ENCODE assay signal across 9 cellular contexts in genomic region chr12:122965356-122965755, GRCh38. TPM values are rescaled to one million over a fixed set of nuclear protein-coding genes. Genes with fewer than 3 reads are reported as not detected.
DNase-seq lines count a peak whose midpoint lies in the region; ATAC-seq, FAIRE-seq and TF ChIP-seq lines count a peak whose summit lies in the region.
"Had no signal": no experiment of that assay in that cellular context is flagged by ENCODE, and none has a peak within 500 bp of the region (broad histone marks: within the 10 kb centered on the region; RNA-seq: fewer than 3 reads in every experiment).

No MANE protein-coding gene starts in this region.

- H3F3A ChIP-seq in PC-3 (ENCODE audit: low read length, unreplicated experiment) = no peaks in the 10 kb centered on the region

- TF ChIP-seq CTCF in DND-41 (IDR thresholded peaks at IDR 0.05; ENCODE audit: borderline replicate concordance, extremely low read depth, low read length, poor library complexity, severe bottlenecking) (no peak), PC-3 (conservative IDR thresholded peaks at IDR 0.05; ENCODE audit: low read depth, low read length) (no peak), endothelial cell of umbilical vein (IDR thresholded peaks at IDR 0.05; ENCODE audit: extremely low read depth in 1 of 2, insufficient read depth in 1 of 2, low read depth in 1 of 2, low read length in 2 of 2) (no peak), retinal pigment epithelial cell (conservative IDR thresholded peaks at IDR 0.05; ENCODE audit: low read depth, low read length) (no peak)

- FAIRE-seq in endothelial cell of umbilical vein (lab: Jason Lieb, UNC) = no peak

- intact Hi-C loops in PC-3 (cut with micrococcal nuclease) (no loop called here), endothelial cell of umbilical vein (cut with micrococcal nuclease) (no loop called here)

- no peaks in the 10 kb centered on the region for H3K9me2 ChIP-seq in PC-3 (replicated peaks; ENCODE audit: low read length)

- DNase-seq in DND-41 (no peak), PC-3 (no peak), endothelial cell of umbilical vein (ENCODE audit: low read depth, low spot score) (no peak), retinal pigment epithelial cell (ENCODE audit: low read depth) (no peak), NCI-H2196 (lab: John Stamatoyannopoulos, UW; ENCODE audit: unreplicated experiment) (no peak)
- DNase-seq in stimulated activated CD4-positive, alpha-beta T cell treated with anti-CD3 and anti-CD28 coated beads, Interleukin-4, amount 100 ng/mL, for 1 hour = no peak
- DNase-seq in activated CD4-positive, alpha-beta T cell treated with anti-CD3 and anti-CD28 coated beads, Interleukin-2, amount 50 U/mL, for 1 hour = no peak
- DNase-seq: transverse colon had no signal

- POLR2A ChIA-PET in PC-3 (lab: Charles Lee; ENCODE audit: unreplicated experiment) = no interaction called here
- POLR2A ChIA-PET in endothelial cell of umbilical vein (lab: Charles Lee) = interaction anchor here (0.6 kb wide), 1 partner anchor 9 kb away, joined by 3 read pairs; no protein-coding TSS in a partner anchor

- H3K9me1 ChIP-seq in endothelial cell of umbilical vein (replicated peaks; ENCODE audit: control insufficient read depth, extremely low read depth, insufficient read depth, low read length) = no peaks in the 10 kb centered on the region

- H3K4me2 ChIP-seq in DND-41 (ENCODE audit: insufficient read depth, low read length) (peak overlapping the region; percentile 88), PC-3 (ENCODE audit: low read length) (peak overlapping the region; percentile 91), endothelial cell of umbilical vein (ENCODE audit: insufficient read depth, low read length) (peak overlapping the region; percentile 84)

- BruUV-seq in PC-3 (replicated peaks; lab: Mats Ljungman, UMichigan) (no TSS peak), endothelial cell of umbilical vein (replicated peaks; lab: Mats Ljungman, UMichigan) (no TSS peak)

- H3K36me3 ChIP-seq in DND-41 (ENCODE audit: insufficient read depth, low read length) = no peaks in the 10 kb centered on the region
- H3K36me3 ChIP-seq in PC-3 (ENCODE audit: low read depth, low read length) = no peaks in the 10 kb centered on the region
- no peaks in the 10 kb centered on the region for H3K36me3 ChIP-seq in endothelial cell of umbilical vein (ENCODE audit: control insufficient read depth in 2 of 2, extremely low read depth in 1 of 2, insufficient read depth in 2 of 2, low read length in 2 of 2)
- H3K36me3 ChIP-seq: transverse colon had no signal

- H3K9me3 ChIP-seq in DND-41 (ENCODE audit: insufficient read depth, low read length, severe bottlenecking) (no peaks in the 10 kb centered on the region), PC-3 (ENCODE audit: low read length) (no peaks in the 10 kb centered on the region), endothelial cell of umbilical vein (replicated peaks; ENCODE audit: control insufficient read depth, insufficient read depth, low read length) (no peaks in the 10 kb centered on the region)
- H3K9me3 ChIP-seq: transverse colon had no signal

- H3K4me1 ChIP-seq in DND-41 (ENCODE audit: insufficient read depth, low read length) (peaks cover 16% of the 10 kb centered on the region), PC-3 (ENCODE audit: insufficient read depth, low read length) (peaks cover 22% of the 10 kb centered on the region), endothelial cell of umbilical vein (ENCODE audit: control insufficient read depth, extremely low read depth, insufficient read depth, low read length) (peaks cover 6% of the 10 kb centered on the region)

- H3K79me2 ChIP-seq in DND-41 (ENCODE audit: insufficient read depth, low read length) = no peaks in the 10 kb centered on the region
- H3K79me2 ChIP-seq in PC-3 (ENCODE audit: low read length) = peaks cover 35% of the 10 kb centered on the region
- H3K79me2 ChIP-seq in endothelial cell of umbilical vein (ENCODE audit: control insufficient read depth, insufficient read depth, low read length) = no peaks in the 10 kb centered on the region

- H3K27ac ChIP-seq in DND-41 (ENCODE audit: low read length) (no peak overlapping the region; the same call in 1 of the 2 replicates), PC-3 (ENCODE audit: low read length) (no peak overlapping the region), endothelial cell of umbilical vein (ENCODE audit: insufficient read depth, low read depth, low read length) (no peak overlapping the region)

- H3K27me3 ChIP-seq in DND-41 (ENCODE audit: insufficient read depth, low read length, poor library complexity) (no peaks in the 10 kb centered on the region), PC-3 (ENCODE audit: low read length) (no peaks in the 10 kb centered on the region), endothelial cell of umbilical vein (ENCODE audit: control insufficient read depth in 2 of 2, insufficient read depth in 2 of 2, low read length in 2 of 2) (no peaks in the 10 kb centered on the region)
- H3K27me3 ChIP-seq: transverse colon had no signal

- H3K9ac ChIP-seq in DND-41 (ENCODE audit: low read depth, low read length) = peak overlapping the region; percentile 55
- H3K9ac ChIP-seq in PC-3 (ENCODE audit: low read length) = peak overlapping the region; percentile 72
- H3K9ac ChIP-seq in endothelial cell of umbilical vein (replicated peaks; ENCODE audit: extremely low read depth, insufficient read depth, low read length) = no peak overlapping the region

- 0 out of 2 replicates have a peak, but pooled peaks cover 6% of the 10 kb centered on the region for H4K20me1 ChIP-seq in DND-41 (ENCODE audit: insufficient read depth, low read length)
- H4K20me1 ChIP-seq in PC-3 (ENCODE audit: low read length) = no peaks in the 10 kb centered on the region
- no peaks in the 10 kb centered on the region for H4K20me1 ChIP-seq in endothelial cell of umbilical vein (replicated peaks; ENCODE audit: control insufficient read depth, extremely low read depth, insufficient read depth, low read length)

- CTCF ChIA-PET in PC-3 (lab: Charles Lee) (no interaction called here), endothelial cell of umbilical vein (lab: Charles Lee) (interaction anchor here (1.1 to 2.7 kb wide), 3 partner anchors 9 to 327 kb away, joined by 3 to 13 read pairs (median 9); no protein-coding TSS in a partner anchor)

- ATAC-seq in DND-41 (ENCODE audit: insufficient read depth, low read depth) (no peak), PC-3 (0 out of 2 replicates have a peak, but pooled peaks have one; percentile 1), GM18870 (IDR thresholded peaks at IDR 0.05; ENCODE audit: unreplicated experiment) (no peak)

- H3K4me3 ChIP-seq in DND-41 (ENCODE audit: low read depth in 1 of 2, low read length in 2 of 2) (peak overlapping the region in 1 of 2 experiments; percentile 62; a peak in 3 of 4 replicates), PC-3 (ENCODE audit: low read length) (peak overlapping the region; percentile 99), endothelial cell of umbilical vein (replicated peaks in 1 of 3; ENCODE audit: insufficient read depth in 1 of 3, low read depth in 1 of 3, low read length in 3 of 3) (peak overlapping the region in 2 of 3 experiments; percentile 68 to 85), retinal pigment epithelial cell (ENCODE audit: low read length) (peak overlapping the region; percentile 84)

- no peak for TF ChIP-seq POLR2A in endothelial cell of umbilical vein (IDR thresholded peaks at IDR 0.05; ENCODE audit: low read depth, low read length)

- dilution Hi-C loops in endothelial cell of umbilical vein (cut with MboI; ENCODE audit: extremely low pct_ligation_motif_present, low sequenced_read_pairs) = no loop called here

- H2AFZ ChIP-seq in DND-41 (ENCODE audit: low read depth, low read length) = peak overlapping the region; percentile 75
- peak overlapping the region; percentile 87; the same call in 1 of the 2 replicates for H2AFZ ChIP-seq in PC-3 (ENCODE audit: low read length)
- H2AFZ ChIP-seq in endothelial cell of umbilical vein (ENCODE audit: low read depth, low read length) = no peak overlapping the region

TF ChIP-seq in endothelial cell of umbilical vein, 7 proteins besides CTCF, POLR2A, EP300 and RAD21:
- no peak for TF ChIP-seq MYC (IDR thresholded peaks at IDR 0.05; ENCODE audit: low read depth, low read length)
- TF ChIP-seq GATA2 (IDR thresholded peaks at IDR 0.05; ENCODE audit: insufficient read depth, insufficient read length, low read depth, low read length) = no peak
- TF ChIP-seq FOS (IDR thresholded peaks at IDR 0.05; ENCODE audit: borderline replicate concordance, insufficient read depth, low read length) = no peak

RNA-seq across cellular contexts. Expression of gene ABCB9, which starts 0.9 kb away (rescaled TPM):
- 18.4 and 20.9 TPM in 2 replicates for total RNA-seq in PC-3 (2014; rRNA removed)
- total RNA-seq in endothelial cell of umbilical vein = 12.0 and 16.9 TPM in 2 replicates
- 11.7 and 14.9 TPM in 2 replicates for polyA plus RNA-seq in endothelial cell of umbilical vein
- polyA plus RNA-seq in endothelial cell of umbilical vein (2011; cell fraction: cytosol; rRNA removed) = 6.0 and 7.2 TPM in 2 replicates
- polyA plus RNA-seq in endothelial cell of umbilical vein (2011; cell fraction: nucleus; rRNA removed) = 17.7 and 19.0 TPM in 2 replicates
- polyA plus RNA-seq in endothelial cell of umbilical vein (2012) = 5.9 and 7.8 TPM in 2 replicates
- 20.0 and 29.5 TPM in 2 replicates for polyA minus RNA-seq in endothelial cell of umbilical vein
- polyA minus RNA-seq in endothelial cell of umbilical vein (2011; cell fraction: cytosol; rRNA and poly(A)+ RNA removed) = 5.3 TPM
- polyA minus RNA-seq in endothelial cell of umbilical vein (2011; cell fraction: nucleus; rRNA and poly(A)+ RNA removed) = 16.0 and 19.1 TPM in 2 replicates

RNA-seq across cellular contexts. Expression of gene OGFOD2, which starts 9.7 kb away (rescaled TPM):
- total RNA-seq in PC-3 (2014; rRNA removed) = 33.3 and 35.6 TPM in 2 replicates
- total RNA-seq in endothelial cell of umbilical vein = 17.9 and 24.1 TPM in 2 replicates
- 16.8 and 24.6 TPM in 2 replicates for polyA plus RNA-seq in endothelial cell of umbilical vein
- polyA plus RNA-seq in endothelial cell of umbilical vein (2011; cell fraction: cytosol; rRNA removed) = 10.0 and 13.4 TPM in 2 replicates
- 49.8 and 60.2 TPM in 2 replicates for polyA plus RNA-seq in endothelial cell of umbilical vein (2011; cell fraction: nucleus; rRNA removed)
- polyA plus RNA-seq in endothelial cell of umbilical vein (2012) = 9.3 and 14.4 TPM in 2 replicates
- polyA minus RNA-seq in endothelial cell of umbilical vein = 11.2 and 14.9 TPM in 2 replicates
- polyA minus RNA-seq in endothelial cell of umbilical vein (2011; cell fraction: cytosol; rRNA and poly(A)+ RNA removed) = 12.9 TPM
- 11.1 and 11.3 TPM in 2 replicates for polyA minus RNA-seq in endothelial cell of umbilical vein (2011; cell fraction: nucleus; rRNA and poly(A)+ RNA removed)

RNA-seq across cellular contexts. Expression of gene ARL6IP4, which starts 15.1 kb away (rescaled TPM):
- total RNA-seq in PC-3 (2014; rRNA removed) = 363 and 486 TPM in 2 replicates
- 217 and 226 TPM in 2 replicates for total RNA-seq in endothelial cell of umbilical vein
- polyA plus RNA-seq in endothelial cell of umbilical vein = 181 and 193 TPM in 2 replicates
- polyA plus RNA-seq in endothelial cell of umbilical vein (2011; cell fraction: cytosol; rRNA removed) = 307 and 353 TPM in 2 replicates
- polyA plus RNA-seq in endothelial cell of umbilical vein (2011; cell fraction: nucleus; rRNA removed) = 254 and 309 TPM in 2 replicates
- 186 and 240 TPM in 2 replicates for polyA plus RNA-seq in endothelial cell of umbilical vein (2012)
- polyA minus RNA-seq in endothelial cell of umbilical vein = 47.9 and 49.3 TPM in 2 replicates
- polyA minus RNA-seq in endothelial cell of umbilical vein (2011; cell fraction: cytosol; rRNA and poly(A)+ RNA removed) = 43.5 TPM
- polyA minus RNA-seq in endothelial cell of umbilical vein (2011; cell fraction: nucleus; rRNA and poly(A)+ RNA removed) = 9.7 and 23.7 TPM in 2 replicates
